ENCODE assay signal across 8 cellular contexts in the genomic region with DNA sequence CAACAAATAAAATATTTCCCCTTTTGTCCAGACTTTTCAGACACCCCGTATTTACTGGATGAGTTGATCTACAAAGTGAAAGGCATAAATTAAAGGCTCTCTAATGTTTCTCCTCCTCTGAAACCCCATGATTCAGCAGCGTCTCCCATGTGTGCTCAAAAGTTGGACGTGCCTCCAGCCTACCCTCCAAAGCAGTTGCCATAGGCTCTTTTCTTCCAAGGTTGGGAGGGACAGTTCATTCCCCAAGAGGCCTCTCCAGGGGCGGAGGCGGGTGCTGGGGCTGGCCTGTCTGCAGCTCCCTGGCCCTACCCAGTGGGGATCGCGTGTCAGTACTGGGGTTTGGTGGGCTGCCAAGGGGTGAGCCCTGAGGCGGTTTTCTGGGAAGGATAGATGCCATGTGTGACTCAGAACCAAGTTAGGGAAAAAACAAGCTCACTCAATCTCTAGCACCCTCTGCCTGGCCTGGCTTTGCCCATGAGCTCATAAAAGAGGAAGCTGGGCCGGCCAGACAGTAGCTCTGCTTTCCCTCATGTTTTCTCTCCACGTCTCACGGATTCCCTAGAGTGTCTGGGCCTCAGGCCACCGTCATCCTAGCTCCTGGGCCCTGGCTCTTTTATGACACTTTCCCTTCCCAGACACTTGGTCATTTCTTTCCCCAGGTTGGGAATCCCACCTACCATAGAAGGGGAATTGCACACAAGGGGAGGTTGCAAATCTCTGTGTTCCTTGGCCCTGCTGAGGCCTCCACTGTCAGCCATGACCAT. TPM values are rescaled to one million over a fixed set of nuclear protein-coding genes. Genes with fewer than 3 reads are reported as not detected.
DNase-seq lines count a peak whose midpoint lies in the region; ATAC-seq and TF ChIP-seq lines count a peak whose summit lies in the region.

No MANE protein-coding gene starts in this region.

- peak overlapping the region; percentile 46 to 97 (median 90) for H3K27ac Mint-ChIP-seq in brain

- no peaks in the 10 kb centered on the region for H3K27me3 ChIP-seq in layer of hippocampus (ENCODE audit: control insufficient read depth, insufficient read depth, low read length)

- no peak for TF ChIP-seq CTCF in brain (conservative IDR thresholded peaks at IDR 0.05)

- no peaks in the 10 kb centered on the region for H3K36me3 Mint-ChIP-seq in brain

- no peak for ATAC-seq in HG03565 (IDR thresholded peaks at IDR 0.05; ENCODE audit: unreplicated experiment)
- no peak for ATAC-seq in GM21737 (IDR thresholded peaks at IDR 0.05; ENCODE audit: unreplicated experiment)

- peak overlapping the region in 2 of 5 experiments; percentile 61 to 65 for H3K4me3 Mint-ChIP-seq in brain

- H3K27ac ChIP-seq in layer of hippocampus (ENCODE audit: low read depth, low read length), result peak overlapping the region; percentile 53

- H3K27me3 Mint-ChIP-seq in brain, result peaks cover 19% of the 10 kb centered on the region

- no peaks in the 10 kb centered on the region for H3K9me3 Mint-ChIP-seq in brain

- DNase-seq in AML-193 (lab: John Stamatoyannopoulos, UW), result peak; percentile 65 to 81
- peak; percentile 100 for DNase-seq in M059J (ENCODE audit: low read depth)
- peak; percentile 100 for DNase-seq in stromal cell of bone marrow (ENCODE audit: low read depth)
- no peak for DNase-seq in T-helper 2 cell

- H3K4me1 Mint-ChIP-seq in brain, result peaks cover 19% of the 10 kb centered on the region

RNA-seq across cellular contexts. Expression of a gene that starts 8.0 kb away (rescaled TPM):
- 348 and 388 TPM in 2 replicates for total RNA-seq in M059J (2014; rRNA removed; shearing (Covaris generic))
- 3.8 TPM for polyA plus RNA-seq in brain (ENCODE audit: insufficient read depth, low read depth, low replicate concordance)

RNA-seq across cellular contexts. Expression of a gene that starts 9.9 kb away (rescaled TPM):
- 194 and 244 TPM in 2 replicates for total RNA-seq in M059J (2014; rRNA removed; shearing (Covaris generic))
- 231 TPM for polyA plus RNA-seq in brain (ENCODE audit: insufficient read depth, low read depth, low replicate concordance)

RNA-seq across cellular contexts. Expression of a gene that starts 32.2 kb away (rescaled TPM):
- 1,768 and 1,968 TPM in 2 replicates for total RNA-seq in M059J (2014; rRNA removed; shearing (Covaris generic))
- polyA plus RNA-seq in brain (ENCODE audit: insufficient read depth, low read depth, low replicate concordance), result 2,902 TPM

RNA-seq across cellular contexts. Expression of a gene that starts 35.3 kb away (rescaled TPM):
- total RNA-seq in M059J (2014; rRNA removed; shearing (Covaris generic)), result 9.9 and 10.9 TPM in 2 replicates
- polyA plus RNA-seq in brain (ENCODE audit: insufficient read depth, low read depth, low replicate concordance), result 124 TPM

Comparison
In these comparisons a context has a peak if more than half of its experiments do, and no peak if none do; other contexts are left out.
1. DNase-seq: peak in AML-193 (2 of 2), M059J (single experiment) and stromal cell of bone marrow (single experiment); none in T-helper 2 cell (0 of 5).